ENCODE assay signal across 21 cellular contexts in genomic region chr10:124955872-124956271, GRCh38. TPM values are rescaled to one million over a fixed set of nuclear protein-coding genes. Genes with fewer than 3 reads are reported as not detected.
DNase-seq lines count a peak whose midpoint lies in the region; ATAC-seq, FAIRE-seq and TF ChIP-seq lines count a peak whose summit lies in the region.
"Had no signal": no experiment of that assay in that cellular context is flagged by ENCODE, and none has a peak within 500 bp of the region (broad histone marks: within the 10 kb centered on the region; RNA-seq: fewer than 3 reads in every experiment).

No MANE protein-coding gene starts in this region.

- no peaks in the 10 kb centered on the region for H3K9me3 Mint-ChIP-seq in activated T-cell treated with anti-CD3 and anti-CD28 coated beads, Interleukin-2, amount 50 U/mL, for 24 hours
- no peaks in the 10 kb centered on the region for H3K9me3 Mint-ChIP-seq in activated T-cell treated with anti-CD3 and anti-CD28 coated beads, Interleukin-2, amount 50 U/mL, for 4 hours
- H3K9me3 Mint-ChIP-seq: CD8-positive, alpha-beta T cell had no signal

- ATAC-seq in activated T-cell treated with anti-CD3 and anti-CD28 coated beads, Interleukin-2, amount 50 U/mL, for 4 hours = no peak
- peak in 1 of 4 donors; percentile 30 for ATAC-seq in psoas muscle
- ATAC-seq: CD8-positive, alpha-beta T cell; SK-N-SH treated with all-trans-retinoic acid at 6 μM for 48 hours had no signal

- TF ChIP-seq CTCF in esophagus muscularis mucosa (IDR thresholded peaks at IDR 0.05) (no peak), psoas muscle (IDR thresholded peaks at IDR 0.05) (no peak)

- H3K4me3 ChIP-seq in esophagus muscularis mucosa = peak overlapping the region in 3 of 4 donors; percentile 2 to 19 (median 17)
- H3K4me3 ChIP-seq in psoas muscle = peak overlapping the region; percentile 3

- H3K27me3 ChIP-seq in esophagus muscularis mucosa (no peaks in the 10 kb centered on the region), psoas muscle (ENCODE audit: insufficient read depth in 3 of 3, low read length in 2 of 3) (no peaks in the 10 kb centered on the region)
- H3K27me3 ChIP-seq: BE2C had no signal

- H3K36me3 Mint-ChIP-seq in activated T-cell treated with anti-CD3 and anti-CD28 coated beads, Interleukin-2, amount 50 U/mL, for 24 hours (ENCODE audit: low read depth) = peaks cover 40% of the 10 kb centered on the region
- peaks cover 14% of the 10 kb centered on the region for H3K36me3 Mint-ChIP-seq in activated T-cell treated with anti-CD3 and anti-CD28 coated beads, Interleukin-2, amount 50 U/mL, for 4 hours (ENCODE audit: insufficient read depth)

- no peak overlapping the region for H3K4me3 Mint-ChIP-seq in activated T-cell treated with anti-CD3 and anti-CD28 coated beads, Interleukin-2, amount 50 U/mL, for 24 hours
- no peak overlapping the region for H3K4me3 Mint-ChIP-seq in activated T-cell treated with anti-CD3 and anti-CD28 coated beads, Interleukin-2, amount 50 U/mL, for 4 hours
- H3K4me3 Mint-ChIP-seq: CD8-positive, alpha-beta T cell had no signal

- H3K4me1 ChIP-seq in esophagus muscularis mucosa = peaks cover 18 to 56% (median 39%) of the 10 kb centered on the region in 4 donors
- peaks cover 58% of the 10 kb centered on the region for H3K4me1 ChIP-seq in psoas muscle
- H3K4me1 ChIP-seq: BE2C had no signal

- H3K27ac Mint-ChIP-seq in activated T-cell treated with anti-CD3 and anti-CD28 coated beads, Interleukin-2, amount 50 U/mL, for 24 hours = peak overlapping the region; percentile 26
- H3K27ac Mint-ChIP-seq: CD8-positive, alpha-beta T cell had no signal

- H3K27me3 Mint-ChIP-seq in activated T-cell treated with anti-CD3 and anti-CD28 coated beads, Interleukin-2, amount 50 U/mL, for 24 hours = no peaks in the 10 kb centered on the region
- no peaks in the 10 kb centered on the region for H3K27me3 Mint-ChIP-seq in activated T-cell treated with anti-CD3 and anti-CD28 coated beads, Interleukin-2, amount 50 U/mL, for 4 hours (ENCODE audit: low read depth)

- FAIRE-seq in RCC 7860 (lab: Jason Lieb, UNC) = no peak
- FAIRE-seq: GM18507 had no signal

- no peak for TF ChIP-seq EP300 in esophagus muscularis mucosa (IDR thresholded peaks at IDR 0.05)

- 36% methylated on average over 10 of the region's 10 CpGs for WGBS in esophagus muscularis mucosa
- 30 to 48% (median 34%) methylated on average over 10 of the region's 10 CpGs for WGBS in psoas muscle, 3 donors

- intact Hi-C loops in esophagus muscularis mucosa (cut with DNase I) (no loop called here), psoas muscle (cut with DNase I) (no loop called here)

- H3K27ac ChIP-seq in esophagus muscularis mucosa (replicated peaks in 1 of 4) (peak overlapping the region in 3 of 4 donors; percentile 16 to 49 (median 18)), psoas muscle (peak overlapping the region; percentile 55)

- peaks cover 50% of the 10 kb centered on the region for H3K4me1 Mint-ChIP-seq in activated T-cell treated with anti-CD3 and anti-CD28 coated beads, Interleukin-2, amount 50 U/mL, for 24 hours (ENCODE audit: low read depth)
- H3K4me1 Mint-ChIP-seq in activated T-cell treated with anti-CD3 and anti-CD28 coated beads, Interleukin-2, amount 50 U/mL, for 4 hours (ENCODE audit: low read depth) = peaks cover 51% of the 10 kb centered on the region

- H3K9me3 ChIP-seq in esophagus muscularis mucosa (no peaks in the 10 kb centered on the region), psoas muscle (no peaks in the 10 kb centered on the region)
- H3K9me3 ChIP-seq: BE2C had no signal

- no peak for TF ChIP-seq POLR2A in esophagus muscularis mucosa (IDR thresholded peaks at IDR 0.05; ENCODE audit: low read depth)

- no peaks in the 10 kb centered on the region for H3K36me3 ChIP-seq in esophagus muscularis mucosa
- no peaks in the 10 kb centered on the region for H3K36me3 ChIP-seq in psoas muscle (ENCODE audit: insufficient read depth in 1 of 2, low read depth in 1 of 2)
- H3K36me3 ChIP-seq: BE2C had no signal

- no peak for DNase-seq in activated T-cell treated with anti-CD3 and anti-CD28 coated beads, Interleukin-2, amount 50 U/mL, for 24 hours
- no peak for DNase-seq in activated T-cell treated with anti-CD3 and anti-CD28 coated beads, Interleukin-2, amount 50 U/mL, for 4 hours
- DNase-seq in esophagus muscularis mucosa (ENCODE audit: extremely low spot score) = no peak
- DNase-seq in psoas muscle = no peak
- no peak for DNase-seq in NCI-H2081 treated with DMSO at 0.1 percent for 48 hours (lab: John Stamatoyannopoulos, UW)
- no peak for DNase-seq in NCI-H748 (lab: John Stamatoyannopoulos, UW; ENCODE audit: unreplicated experiment)
- DNase-seq in RCC 7860 (ENCODE audit: low spot score) = no peak
- DNase-seq in NCI-H2029 treated with DMSO at 0.1 percent for 48 hours (lab: John Stamatoyannopoulos, UW) = no peak
- DNase-seq: 8988T; BE2C; CD8-positive, alpha-beta T cell; DMS79 treated with DMSO at 0.1 percent for 48 hours; GOT3; KG1; NCI-H146; NCI-H2107; NCI-H345; NCI-H526 treated with DMSO at 0.1 percent for 48 hours; SHP77 treated with DMSO at 0.1 percent for 48 hours had no signal

RNA-seq across cellular contexts. Expression of gene ZRANB1, which starts 13.9 kb away (rescaled TPM):
- total RNA-seq in activated T-cell treated with anti-CD3 and anti-CD28 coated beads, Interleukin-2, amount 50 U/mL, for 4 hours = 10 to 100 TPM; 12.4 to 13.3 (median 13.0) TPM
- total RNA-seq in esophagus muscularis mucosa = 10 to 100 TPM; 30.7 to 42.9 (median 34.8) TPM
- total RNA-seq in psoas muscle = 10 to 100 TPM; 25.7 to 81.4 (median 53.1) TPM
- 100 to 1,000 TPM in 1 of 3 donors, 10 to 100 TPM in 2; 20.9 to 115 (median 57.3) TPM for polyA plus RNA-seq in psoas muscle
